ENCODE assay signal across 8 cellular contexts in genomic region chr18:77061946-77062517, GRCh38.
DNase-seq lines count a peak whose midpoint lies in the region; ATAC-seq and TF ChIP-seq lines count a peak whose summit lies in the region.

No MANE protein-coding gene starts in this region.

- TF ChIP-seq CTCF in Peyer's patch (IDR thresholded peaks at IDR 0.05) (peak in 1 of 6 experiments; percentile 26), esophagus muscularis mucosa (IDR thresholded peaks at IDR 0.05) (no peak)

- H3K27me3 ChIP-seq in Peyer's patch (no peaks in the 10 kb centered on the region), esophagus muscularis mucosa (no peaks in the 10 kb centered on the region)

- H3K9me3 Mint-ChIP-seq in stimulated activated naive B cell treated with anti-CD40 and anti-IgM and Interleukin-4, amounts not matched to agents 10 μg/mL and 1 μg/mL and 100 μg/mL, for 72 hours = peaks cover 0 to 7% of the 10 kb centered on the region in 2 donors

- no peak overlapping the region for H3K4me3 ChIP-seq in Peyer's patch
- H3K4me3 ChIP-seq in esophagus muscularis mucosa = no peak overlapping the region

- TF ChIP-seq EP300 in esophagus muscularis mucosa (IDR thresholded peaks at IDR 0.05) = no peak

- H3K9me3 ChIP-seq in Peyer's patch = no peaks in the 10 kb centered on the region
- H3K9me3 ChIP-seq in esophagus muscularis mucosa = no peaks in the 10 kb centered on the region

- H3K4me1 ChIP-seq in Peyer's patch = peaks cover 6 to 53% (median 48%) of the 10 kb centered on the region in 4 donors
- H3K4me1 ChIP-seq in esophagus muscularis mucosa = peaks cover 15 to 30% (median 19%) of the 10 kb centered on the region in 4 donors

- H3K27ac Mint-ChIP-seq in stimulated activated naive B cell treated with anti-CD40 and anti-IgM and Interleukin-4, amounts not matched to agents 10 μg/mL and 1 μg/mL and 100 μg/mL, for 72 hours = peak overlapping the region; percentile 99

- 75% methylated on average over 15 of the region's 15 CpGs for WGBS in esophagus muscularis mucosa

- peak overlapping the region; percentile 65 to 73 for H3K4me3 Mint-ChIP-seq in stimulated activated naive B cell treated with anti-CD40 and anti-IgM and Interleukin-4, amounts not matched to agents 10 μg/mL and 1 μg/mL and 100 μg/mL, for 72 hours

- peaks cover 42 to 74% of the 10 kb centered on the region in 2 donors for H3K4me1 Mint-ChIP-seq in stimulated activated naive B cell treated with anti-CD40 and anti-IgM and Interleukin-4, amounts not matched to agents 10 μg/mL and 1 μg/mL and 100 μg/mL, for 72 hours

- DNase-seq in activated CD8-positive, alpha-beta memory T cell treated with anti-CD3 and anti-CD28 coated beads for 24 hours = peak; percentile 64
- no peak for DNase-seq in activated CD8-positive, alpha-beta memory T cell treated with anti-CD3 and anti-CD28 coated beads, Interleukin-2, amount 50 U/mL, for 4 hours
- DNase-seq in Peyer's patch (peak in 2 of 3 donors; percentile 63 to 70), esophagus muscularis mucosa (ENCODE audit: extremely low spot score) (no peak), mucosa of gallbladder (ENCODE audit: low spot score) (no peak), germinal center (ENCODE audit: low spot score) (no peak)
- DNase-seq in stimulated activated naive B cell treated with anti-CD40 and anti-IgM and Interleukin-4, amounts not matched to agents 10 μg/mL and 1 μg/mL and 100 μg/mL, for 72 hours = no peak

- intact Hi-C loops in esophagus muscularis mucosa (cut with DNase I) = no loop called here

- H3K27ac ChIP-seq in Peyer's patch = peak overlapping the region; percentile 69 to 85 (median 82)
- H3K27ac ChIP-seq in esophagus muscularis mucosa (replicated peaks in 1 of 4) = peak overlapping the region; percentile 9 to 43 (median 26)

- peak; percentile 51 for ATAC-seq in HG02938 (IDR thresholded peaks at IDR 0.05; ENCODE audit: unreplicated experiment)
- ATAC-seq in stimulated activated naive B cell treated with anti-CD40 and anti-IgM and Interleukin-4, amounts not matched to agents 10 μg/mL and 1 μg/mL and 100 μg/mL, for 72 hours (replicated peaks) = peak; percentile 24 to 38

- no peak for TF ChIP-seq POLR2A in Peyer's patch (IDR thresholded peaks at IDR 0.05)
- TF ChIP-seq POLR2A in esophagus muscularis mucosa (IDR thresholded peaks at IDR 0.05; ENCODE audit: low read depth) = no peak

- H3K36me3 ChIP-seq in Peyer's patch (peaks cover 0 to 10% (median 0%) of the 10 kb centered on the region in 3 donors), esophagus muscularis mucosa (peaks cover 0 to 21% (median 4%) of the 10 kb centered on the region in 4 donors)

- H3K27me3 Mint-ChIP-seq in stimulated activated naive B cell treated with anti-CD40 and anti-IgM and Interleukin-4, amounts not matched to agents 10 μg/mL and 1 μg/mL and 100 μg/mL, for 72 hours = no peaks in the 10 kb centered on the region

- H3K36me3 Mint-ChIP-seq in stimulated activated naive B cell treated with anti-CD40 and anti-IgM and Interleukin-4, amounts not matched to agents 10 μg/mL and 1 μg/mL and 100 μg/mL, for 72 hours = peaks cover 55 to 64% of the 10 kb centered on the region in 2 donors

Comparison
In these comparisons a context has a peak if more than half of its experiments do, and no peak if none do; other contexts are left out.
1. DNase-seq: peak in activated CD8-positive, alpha-beta memory T cell treated with anti-CD3 and anti-CD28 coated beads for 24 hours (single experiment) and Peyer's patch (2 of 3); none in activated CD8-positive, alpha-beta memory T cell treated with anti-CD3 and anti-CD28 coated beads, Interleukin-2, amount 50 U/mL, for 4 hours (single experiment), esophagus muscularis mucosa (single experiment), stimulated activated naive B cell treated with anti-CD40 and anti-IgM and Interleukin-4, amounts not matched to agents 10 μg/mL and 1 μg/mL and 100 μg/mL, for 72 hours (single experiment), mucosa of gallbladder (single experiment) and germinal center (single experiment).